Comparison of ENCODE assay signal across 17 cellular contexts in genomic region chr3:194281306-194281705, GRCh38.
DNase-seq lines count a peak whose midpoint lies in the region; ATAC-seq, FAIRE-seq and TF ChIP-seq lines count a peak whose summit lies in the region.
"Had no signal": no experiment of that assay in that cellular context is flagged by ENCODE, and none has a peak within 500 bp of the region (broad histone marks: within the 10 kb centered on the region; RNA-seq: fewer than 3 reads in every experiment).

No MANE protein-coding gene starts in this region.

- H4K8ac ChIP-seq in H1 (ENCODE audit: extremely low read depth, insufficient read depth, low read length), result no peak overlapping the region

- H3K9ac ChIP-seq in H1 (replicated peaks in 1 of 4; ENCODE audit: extremely low read depth in 1 of 4, low read depth in 3 of 4, low read length in 3 of 4) (no peak overlapping the region), neural progenitor cell (no peak overlapping the region)

- no peak overlapping the region for H3K56ac ChIP-seq in H1 (replicated peaks; ENCODE audit: insufficient read length, low read depth, low read length)

- no peak overlapping the region for H4K91ac ChIP-seq in H1 (replicated peaks; ENCODE audit: insufficient read length, low read length)

- H3K27ac ChIP-seq in H1 (ENCODE audit: low read depth, low read length) (no peak overlapping the region), neural progenitor cell (no peak overlapping the region), upper lobe of right lung (no peak overlapping the region), spleen (no peak overlapping the region)
- H3K27ac ChIP-seq: Peyer's patch had no signal

- peak; percentile 50 for DNase-seq in activated effector memory CD4-positive, alpha-beta T cell treated with anti-CD3 and anti-CD28 coated beads, Interleukin-2, amount 50 U/mL, for 16 hours
- no peak for DNase-seq in activated effector memory CD4-positive, alpha-beta T cell treated with Interleukin-2 at 50 U/mL for 16 hours
- no peak for DNase-seq in H1 (ENCODE audit: low read depth in 1 of 2, low spot score in 2 of 2)
- no peak for DNase-seq in neural progenitor cell (ENCODE audit: low spot score)
- peak; percentile 56 for DNase-seq in upper lobe of right lung
- no peak for DNase-seq in activated CD8-positive, alpha-beta T cell treated with anti-CD3 and anti-CD28 coated beads for 36 hours
- no peak for DNase-seq in spleen
- DNase-seq in activated CD4-positive, alpha-beta T cell treated with anti-CD3 and anti-CD28 coated beads, Interleukin-2, amount 50 U/mL, for 4 hours, result no peak
- DNase-seq: 8988T; DMS79 treated with DMSO at 0.1 percent for 48 hours; NCI-H1105 treated with DMSO at 0.1 percent for 48 hours; NCI-H1694 treated with DMSO at 0.1 percent for 48 hours; NCI-H748 treated with DMSO at 0.1 percent for 48 hours; NK-92 treated with Interleukin-12 subunit alpha and Interleukin-12 subunit beta, amount 100 ng/mL, for 24 hours had no signal

- no peak overlapping the region for H3K14ac ChIP-seq in H1 (ENCODE audit: insufficient read length)

- no peak overlapping the region for H3K23ac ChIP-seq in H1 (ENCODE audit: insufficient read length)

- no peak overlapping the region for H2AFZ ChIP-seq in H1 (ENCODE audit: low read length)
- no peak overlapping the region for H2AFZ ChIP-seq in neural progenitor cell (replicated peaks)

- H3K4me1 Mint-ChIP-seq in neural progenitor cell, result peaks cover 36% of the 10 kb centered on the region
- H3K4me1 Mint-ChIP-seq in activated CD8-positive, alpha-beta T cell treated with anti-CD3 and anti-CD28 coated beads for 36 hours (ENCODE audit: low read depth), result no peaks in the 10 kb centered on the region
- H3K4me1 Mint-ChIP-seq: CD14-positive monocyte had no signal

- POLR2A ChIA-PET in H1 (lab: Charles Lee; ENCODE audit: partially characterized antibody), result no interaction called here
- POLR2A ChIA-PET in activated CD8-positive, alpha-beta T cell treated with anti-CD3 and anti-CD28 coated beads for 36 hours (lab: Charles Lee), result no interaction called here

- 95% methylated on average over 8 of the region's 8 CpGs; no CpG with 5 or more reads in 1 of the 2 experiments for WGBS in H1 (ENCODE audit: extremely low coverage in 1 of 2, insufficient coverage in 1 of 2, insufficient read length in 1 of 2, insufficient replicate concordance in 2 of 2, low coverage in 1 of 2, low lambda C conversion rate in 2 of 2, missing lambda C conversion rate in 1 of 2), 2 experiments
- 91 to 99% (median 98%) methylated on average over 6 to 8 of the region's 8 CpGs for WGBS in spleen, 5 donors

- no peak overlapping the region for H2BK20ac ChIP-seq in H1 (ENCODE audit: low read length)

- no peak for TF ChIP-seq EP300 in H1 (IDR thresholded peaks at IDR 0.05; ENCODE audit: borderline replicate concordance in 1 of 2, low read depth in 2 of 2, low read length in 2 of 2)

- H3K79me2 ChIP-seq in H1 (ENCODE audit: control insufficient read depth in 1 of 2, insufficient read depth in 2 of 2, low read length in 2 of 2) (no peaks in the 10 kb centered on the region), neural progenitor cell (ENCODE audit: low read depth) (no peaks in the 10 kb centered on the region)

- no peak for TF ChIP-seq RAD21 in H1 (IDR thresholded peaks at IDR 0.05 in 1 of 2, conservative IDR thresholded peaks at IDR 0.05 in 1 of 2; ENCODE audit: low read depth in 2 of 2, low read length in 2 of 2)

- CTCF ChIA-PET in H1 (lab: Charles Lee; ENCODE audit: partially characterized antibody), result interaction anchor here (0.6 to 3.8 kb wide), 5 partner anchors 9 to 196 kb away, joined by 3 to 20 read pairs (median 3); no protein-coding TSS in a partner anchor
- CTCF ChIA-PET in activated CD8-positive, alpha-beta T cell treated with anti-CD3 and anti-CD28 coated beads for 36 hours (lab: Charles Lee), result no interaction called here

- intact Hi-C loops in upper lobe of right lung (cut with DNase I) (no loop called here), spleen (cut with DNase I; ENCODE audit: low total_unique reads) (no loop called here)
- intact Hi-C loops in activated CD8-positive, alpha-beta T cell treated with anti-CD3 and anti-CD28 coated beads for 36 hours (cut with micrococcal nuclease), result no loop called here

- H2BK120ac ChIP-seq in H1 (replicated peaks; ENCODE audit: low read depth, low read length), result no peak overlapping the region

- no peak overlapping the region for H3K4me3 ChIP-seq in H1 (ENCODE audit: extremely low read depth in 1 of 4, insufficient read depth in 2 of 4, low read depth in 3 of 4, low read length in 4 of 4)
- no peak overlapping the region for H3K4me3 ChIP-seq in neural progenitor cell
- no peak overlapping the region for H3K4me3 ChIP-seq in upper lobe of right lung
- no peak overlapping the region for H3K4me3 ChIP-seq in spleen
- H3K4me3 ChIP-seq: K562, Peyer's patch had no signal

- H2BK5ac ChIP-seq in H1 (ENCODE audit: low read depth, low read length), result no peak overlapping the region

- no peaks in the 10 kb centered on the region for H3K79me1 ChIP-seq in H1 (ENCODE audit: low read depth, low read length)

- peaks cover 7 to 19% (median 13%) of the 10 kb centered on the region in 4 experiments for H3K4me1 ChIP-seq in H1 (replicated peaks in 1 of 4; ENCODE audit: control insufficient read depth in 3 of 4, insufficient read depth in 4 of 4, low read length in 3 of 4)
- peaks cover 50% of the 10 kb centered on the region for H3K4me1 ChIP-seq in neural progenitor cell
- peaks cover 32% of the 10 kb centered on the region for H3K4me1 ChIP-seq in upper lobe of right lung
- peaks cover 0 to 41% (median 17%) of the 10 kb centered on the region in 6 donors for H3K4me1 ChIP-seq in spleen

- H2BK12ac ChIP-seq in H1 (ENCODE audit: low read depth, low read length), result peak overlapping the region; percentile 13; the same call in 1 of the 2 replicates

- H2AK5ac ChIP-seq in H1 (ENCODE audit: low read depth, low read length), result no peak overlapping the region

- H3K4me2 ChIP-seq in H1 (ENCODE audit: insufficient read depth in 1 of 2, low read depth in 2 of 2, low read length in 2 of 2) (no peak overlapping the region), neural progenitor cell (no peak overlapping the region)

- no peak overlapping the region for H2BK15ac ChIP-seq in H1 (ENCODE audit: low read length)

- TF ChIP-seq CTCF in H1 (IDR thresholded peaks at IDR 0.05; ENCODE audit: control extremely low read depth in 1 of 3, insufficient read depth in 1 of 3, low read depth in 1 of 3, low read length in 3 of 3) (no peak), neural progenitor cell (IDR thresholded peaks at IDR 0.05) (no peak), upper lobe of right lung (IDR thresholded peaks at IDR 0.05) (no peak), spleen (IDR thresholded peaks at IDR 0.05 in 8 of 11, conservative IDR thresholded peaks at IDR 0.05 in 3 of 11) (no peak)
- TF ChIP-seq CTCF in activated CD8-positive, alpha-beta T cell treated with anti-CD3 and anti-CD28 coated beads for 36 hours (IDR thresholded peaks at IDR 0.05), result no peak

- no peak overlapping the region; the same call in 1 of the 2 replicates for H3K18ac ChIP-seq in H1 (ENCODE audit: extremely low read depth, low read length)

- peak overlapping the region; percentile 48 for H3K4me3 Mint-ChIP-seq in neural progenitor cell
- H3K4me3 Mint-ChIP-seq in activated CD8-positive, alpha-beta T cell treated with anti-CD3 and anti-CD28 coated beads for 36 hours, result no peak overlapping the region
- H3K4me3 Mint-ChIP-seq: CD14-positive monocyte had no signal

- TF ChIP-seq POLR2A in H1 (IDR thresholded peaks at IDR 0.05; ENCODE audit: control extremely low read depth in 1 of 2, low read depth in 2 of 2, low read length in 2 of 2), result no peak
- no peak for TF ChIP-seq POLR2A in spleen (IDR thresholded peaks at IDR 0.05)

- no peak overlapping the region for H3K4ac ChIP-seq in H1 (replicated peaks; ENCODE audit: insufficient read length, low read depth, low read length)

- ATAC-seq in upper lobe of right lung, result no peak
- no peak for ATAC-seq in activated CD8-positive, alpha-beta T cell treated with anti-CD3 and anti-CD28 coated beads for 36 hours
- ATAC-seq: K562 had no signal

- H3K9me3 ChIP-seq in H1 (ENCODE audit: insufficient read depth in 2 of 2, low read depth in 1 of 2, low read length in 1 of 2) (no peaks in the 10 kb centered on the region), neural progenitor cell (ENCODE audit: low read depth) (no peaks in the 10 kb centered on the region), upper lobe of right lung (no peaks in the 10 kb centered on the region), spleen (no peaks in the 10 kb centered on the region)
- H3K9me3 ChIP-seq: Peyer's patch had no signal

- H3K23me2 ChIP-seq in H1 (ENCODE audit: low read depth, low read length), result peaks cover 2% of the 10 kb centered on the region; the same call in 1 of the 2 replicates

- FAIRE-seq in H1 (lab: Jason Lieb, UNC), result no peak
- FAIRE-seq: K562 had no signal

- H3F3A ChIP-seq in neural progenitor cell (ENCODE audit: low read depth), result peaks cover 50% of the 10 kb centered on the region

- H3K27me3 Mint-ChIP-seq in neural progenitor cell (ENCODE audit: insufficient read depth, low read depth), result peaks cover 44% of the 10 kb centered on the region
- H3K27me3 Mint-ChIP-seq in activated CD8-positive, alpha-beta T cell treated with anti-CD3 and anti-CD28 coated beads for 36 hours, result no peaks in the 10 kb centered on the region

- H3K9me3 Mint-ChIP-seq in neural progenitor cell, result peaks cover 6% of the 10 kb centered on the region
- no peaks in the 10 kb centered on the region for H3K9me3 Mint-ChIP-seq in activated CD8-positive, alpha-beta T cell treated with anti-CD3 and anti-CD28 coated beads for 36 hours

- H3K27ac Mint-ChIP-seq in neural progenitor cell, result no peak overlapping the region
- H3K27ac Mint-ChIP-seq in activated CD8-positive, alpha-beta T cell treated with anti-CD3 and anti-CD28 coated beads for 36 hours, result no peak overlapping the region
- H3K27ac Mint-ChIP-seq: CD14-positive monocyte had no signal

- no peaks in the 10 kb centered on the region; a peak in 1 of 7 replicates for H3K27me3 ChIP-seq in H1 (replicated peaks in 1 of 4; ENCODE audit: control insufficient read depth in 3 of 4, extremely low read depth in 1 of 4, insufficient read depth in 3 of 4, low read length in 3 of 4)
- H3K27me3 ChIP-seq in neural progenitor cell, result no peaks in the 10 kb centered on the region
- H3K27me3 ChIP-seq in upper lobe of right lung, result no peaks in the 10 kb centered on the region
- no peaks in the 10 kb centered on the region for H3K27me3 ChIP-seq in spleen (replicated peaks in 1 of 7)
- H3K27me3 ChIP-seq: Peyer's patch had no signal

- no peak overlapping the region for H4K5ac ChIP-seq in H1 (ENCODE audit: insufficient read length, low read depth, low read length)

- peaks cover 4% of the 10 kb centered on the region for H3K36me3 Mint-ChIP-seq in neural progenitor cell
- H3K36me3 Mint-ChIP-seq in activated CD8-positive, alpha-beta T cell treated with anti-CD3 and anti-CD28 coated beads for 36 hours (ENCODE audit: low read depth), result no peaks in the 10 kb centered on the region
- H3K36me3 Mint-ChIP-seq: CD14-positive monocyte had no signal

- H4K20me1 ChIP-seq in H1 (replicated peaks in 1 of 2; ENCODE audit: control insufficient read depth in 1 of 2, insufficient read depth in 2 of 2, low read length in 2 of 2) (no peaks in the 10 kb centered on the region), neural progenitor cell (ENCODE audit: low read depth) (no peaks in the 10 kb centered on the region)

- no peaks in the 10 kb centered on the region for H3K36me3 ChIP-seq in H1 (ENCODE audit: control insufficient read depth in 2 of 4, insufficient read depth in 4 of 4, low read length in 3 of 4)
- H3K36me3 ChIP-seq in neural progenitor cell, result no peaks in the 10 kb centered on the region
- no peaks in the 10 kb centered on the region for H3K36me3 ChIP-seq in upper lobe of right lung
- H3K36me3 ChIP-seq in spleen, result no peaks in the 10 kb centered on the region
- H3K36me3 ChIP-seq: Peyer's patch had no signal

Comparison
In these comparisons a context has a peak if more than half of its experiments do, and no peak if none do; other contexts are left out.
1. DNase-seq: peak in activated effector memory CD4-positive, alpha-beta T cell treated with anti-CD3 and anti-CD28 coated beads, Interleukin-2, amount 50 U/mL, for 16 hours (single experiment) and upper lobe of right lung (single experiment); none in activated effector memory CD4-positive, alpha-beta T cell treated with Interleukin-2 at 50 U/mL for 16 hours (single experiment), H1 (0 of 2), neural progenitor cell (single experiment), activated CD8-positive, alpha-beta T cell treated with anti-CD3 and anti-CD28 coated beads for 36 hours (single experiment), spleen (single experiment) and activated CD4-positive, alpha-beta T cell treated with anti-CD3 and anti-CD28 coated beads, Interleukin-2, amount 50 U/mL, for 4 hours (0 of 2).